8 cellular contexts compared by ENCODE assay signal in the genomic region with DNA sequence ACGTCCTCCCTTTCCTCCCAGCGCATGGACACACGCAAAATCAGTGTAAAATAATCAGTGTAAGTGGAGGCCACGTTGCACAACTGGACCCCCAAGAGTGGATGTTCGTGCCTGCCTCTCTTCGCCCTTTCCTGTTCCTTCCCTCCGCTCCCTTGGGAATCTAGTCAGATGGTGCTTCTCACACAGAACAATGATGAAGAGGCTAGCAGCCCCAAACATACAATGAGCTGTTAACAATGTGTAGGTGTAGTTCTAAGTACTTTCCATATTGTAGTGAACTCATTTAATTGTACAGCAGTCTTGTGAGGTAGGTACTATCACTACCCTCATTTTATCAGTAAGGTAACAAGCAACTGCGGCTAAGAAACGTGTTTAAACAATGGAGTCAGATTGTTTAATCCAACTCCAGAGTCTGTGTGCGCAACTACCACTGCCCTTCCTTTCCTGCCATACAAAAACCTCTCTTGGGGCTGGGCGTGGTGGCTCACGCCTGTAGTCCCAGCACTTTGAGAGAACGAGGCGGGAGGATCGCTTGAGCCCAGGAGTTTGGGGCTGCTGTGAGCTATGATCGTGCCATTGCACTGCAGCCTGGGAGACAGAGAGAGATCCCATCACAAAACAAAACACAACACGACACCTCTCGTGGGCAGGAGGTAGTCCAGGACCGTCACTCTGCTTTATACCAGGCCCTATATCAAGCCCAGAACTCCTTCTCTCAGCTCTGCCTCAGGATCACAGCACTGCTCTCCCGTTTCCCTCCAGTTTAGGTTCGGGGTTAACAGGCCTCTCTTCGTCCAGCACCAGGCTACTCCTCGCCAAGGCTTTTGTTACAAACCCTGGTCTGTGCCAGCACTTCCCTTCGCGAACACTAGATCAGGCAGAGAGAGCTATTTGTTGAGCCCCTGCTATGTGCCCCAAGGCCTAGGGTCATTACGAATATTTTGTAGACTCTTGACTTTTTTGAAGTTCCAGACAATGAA. TPM values are rescaled to one million over a fixed set of nuclear protein-coding genes. Genes with fewer than 3 reads are reported as not detected.
DNase-seq lines count a peak whose midpoint lies in the region; ATAC-seq and TF ChIP-seq lines count a peak whose summit lies in the region.

No MANE protein-coding gene starts in this region.

- H3K4me3 ChIP-seq in Peyer's patch (peak overlapping the region; percentile 63 to 92 (median 80)), mucosa of descending colon (peak overlapping the region; percentile 84), aorta (ENCODE audit: low read length in 2 of 2) (peak overlapping the region; percentile 68 to 69)

- H3K36me3 ChIP-seq in Peyer's patch = no peaks in the 10 kb centered on the region
- no peaks in the 10 kb centered on the region for H3K36me3 ChIP-seq in mucosa of descending colon (ENCODE audit: low read depth)
- H3K36me3 ChIP-seq in aorta (ENCODE audit: control insufficient read depth in 1 of 2, insufficient read depth in 2 of 2, low read length in 1 of 2) = no peaks in the 10 kb centered on the region

- no peaks in the 10 kb centered on the region for H3K9me3 Mint-ChIP-seq in endothelial cell (ENCODE audit: unreplicated experiment)

- WGBS in aorta, 2 donors = 33 to 36% methylated on average over 25 to 26 of the region's 26 CpGs

- intact Hi-C loops in mucosa of descending colon (cut with DNase I, micrococcal nuclease) = no loop called here
- intact Hi-C loops in aorta (cut with DNase I) = loop anchor here in 1 of 2 donors (5.0 kb wide), 1 partner anchor 461 kb away; a partner anchor contains a TSS

- H3K9me3 ChIP-seq in Peyer's patch (no peaks in the 10 kb centered on the region), mucosa of descending colon (no peaks in the 10 kb centered on the region), aorta (ENCODE audit: control insufficient read depth, low read length) (no peaks in the 10 kb centered on the region)

- peak; percentile 70 for DNase-seq in NCI-H82 (lab: John Stamatoyannopoulos, UW)
- DNase-seq in NCI-H82 treated with DMSO at 0.1 percent for 48 hours (lab: John Stamatoyannopoulos, UW; ENCODE audit: unreplicated experiment) = no peak
- DNase-seq in Peyer's patch = peak in 2 of 3 donors; percentile 53 to 54
- peak; percentile 14 for DNase-seq in endothelial cell (ENCODE audit: low spot score)
- DNase-seq in mucosa of descending colon = peak; percentile 62 to 68 (median 67)
- DNase-seq in aorta = peak; percentile 65 to 81
- DNase-seq in dedifferentiated amniotic fluid mesenchymal stem cell (ENCODE audit: extremely low spot score) = no peak

- peaks cover 16% of the 10 kb centered on the region for H3K4me1 Mint-ChIP-seq in endothelial cell (ENCODE audit: unreplicated experiment)

- peaks cover 11% of the 10 kb centered on the region for H3K36me3 Mint-ChIP-seq in endothelial cell (ENCODE audit: low read depth, unreplicated experiment)

- TF ChIP-seq POLR2A in Peyer's patch (IDR thresholded peaks at IDR 0.05) = no peak

- H3K27ac ChIP-seq in Peyer's patch (peak overlapping the region; percentile 77 to 94 (median 88)), aorta (ENCODE audit: low read depth in 1 of 2, low read length in 2 of 2) (peak overlapping the region in 1 of 2 donors; percentile 7)

- H3K4me3 Mint-ChIP-seq in endothelial cell (ENCODE audit: unreplicated experiment) = peak overlapping the region; percentile 94

- H3K27me3 ChIP-seq in Peyer's patch (no peaks in the 10 kb centered on the region), aorta (ENCODE audit: control insufficient read depth in 1 of 2, insufficient read depth in 2 of 2, low read length in 1 of 2) (no peaks in the 10 kb centered on the region)

- ATAC-seq in mucosa of descending colon = peak; percentile 53
- ATAC-seq in aorta (ENCODE audit: low FRiP score) = peak; percentile 29
- ATAC-seq in HG02938 (IDR thresholded peaks at IDR 0.05; ENCODE audit: unreplicated experiment) = no peak

- H3K27me3 Mint-ChIP-seq in endothelial cell (ENCODE audit: unreplicated experiment) = peaks cover 1% of the 10 kb centered on the region

- peak overlapping the region; percentile 94 for H3K27ac Mint-ChIP-seq in endothelial cell (ENCODE audit: unreplicated experiment)

- H3K4me1 ChIP-seq in Peyer's patch (peaks cover 0 to 7% (median 2%) of the 10 kb centered on the region in 4 donors), mucosa of descending colon (ENCODE audit: low read depth) (peaks cover 8% of the 10 kb centered on the region), aorta (ENCODE audit: control insufficient read depth in 1 of 2, insufficient read depth in 2 of 2, low read length in 2 of 2) (no peaks in the 10 kb centered on the region)

- TF ChIP-seq CTCF in Peyer's patch (IDR thresholded peaks at IDR 0.05) = no peak
- no peak for TF ChIP-seq CTCF in endothelial cell (IDR thresholded peaks at IDR 0.05; ENCODE audit: unreplicated experiment)
- TF ChIP-seq CTCF in mucosa of descending colon (IDR thresholded peaks at IDR 0.05) = no peak

RNA-seq across cellular contexts. Expression of a gene that starts 1.1 kb away (rescaled TPM):
- total RNA-seq in Peyer's patch = 100 to 1,000 TPM in 3 of 4 donors, 10 to 100 TPM in 1; 93.2 to 145 (median 113) TPM
- 218 TPM for total RNA-seq in endothelial cell (ENCODE audit: unreplicated experiment)
- 10 to 100 TPM; 87.8 to 99.7 (median 98.8) TPM for total RNA-seq in mucosa of descending colon
- total RNA-seq in aorta = 100 to 1,000 TPM; 122 to 193 TPM
- polyA plus RNA-seq in aorta = 10 to 100 TPM; 55.0 to 55.9 TPM

Comparison
In these comparisons a context has a peak if more than half of its experiments do, and no peak if none do; other contexts are left out.
1. DNase-seq: peak in NCI-H82 (single experiment), Peyer's patch (2 of 3), endothelial cell (single experiment), mucosa of descending colon (3 of 3) and aorta (2 of 2); none in NCI-H82 treated with DMSO at 0.1 percent for 48 hours (single experiment) and dedifferentiated amniotic fluid mesenchymal stem cell (single experiment).
2. Peak in every context shown above with its lines, with median percentiles within 50 percentile points of each other: H3K4me3 ChIP-seq.